Comparison of ENCODE assay signal across 28 cellular contexts in genomic region chr7:122588621-122589020, GRCh38.
DNase-seq lines count a peak whose midpoint lies in the region; ATAC-seq and TF ChIP-seq lines count a peak whose summit lies in the region.
"Had no signal": no experiment of that assay in that cellular context is flagged by ENCODE, and none has a peak within 500 bp of the region (broad histone marks: within the 10 kb centered on the region; RNA-seq: fewer than 3 reads in every experiment).

No MANE protein-coding gene starts in this region.

- no peaks in the 10 kb centered on the region for H3K36me3 Mint-ChIP-seq in T-helper 17 cell (ENCODE audit: low read depth)
- H3K36me3 Mint-ChIP-seq: activated naive CD8-positive, alpha-beta T cell treated with anti-CD3 and anti-CD28 coated beads for 36 hours; CD4-positive, CD25-positive, alpha-beta regulatory T cell; natural killer cell; stimulated activated effector memory CD8-positive, alpha-beta T cell treated with anti-CD3 and anti-CD28 coated beads, Interleukin-12 subunit alpha, Interleukin-12 subunit beta, amount 100 ng/mL, for 72 hours had no signal

- H3K4me3 Mint-ChIP-seq in T-helper 17 cell = no peak overlapping the region
- H3K4me3 Mint-ChIP-seq: activated naive CD8-positive, alpha-beta T cell treated with anti-CD3 and anti-CD28 coated beads for 36 hours; activated T-cell treated with anti-CD3 and anti-CD28 coated beads, Interleukin-2, amount 50 U/mL, for 24 hours; CD4-positive, CD25-positive, alpha-beta regulatory T cell; central memory CD8-positive, alpha-beta T cell; GM23338; natural killer cell; stimulated activated effector memory CD8-positive, alpha-beta T cell treated with anti-CD3 and anti-CD28 coated beads, Interleukin-12 subunit alpha, Interleukin-12 subunit beta, amount 100 ng/mL, for 72 hours had no signal

- no peak overlapping the region for H3K4me3 ChIP-seq in astrocyte of the spinal cord (ENCODE audit: low read depth, low read length)
- H3K4me3 ChIP-seq in fibroblast of mammary gland (ENCODE audit: control insufficient read depth, low read depth, low read length) = no peak overlapping the region
- H3K4me3 ChIP-seq: ascending aorta, GM23338, K562, lower lobe of right lung, SK-N-MC, upper lobe of left lung had no signal

- TF ChIP-seq CTCF in astrocyte of the spinal cord (IDR thresholded peaks at IDR 0.05; ENCODE audit: low read depth, low read length) = no peak
- TF ChIP-seq CTCF in fibroblast of mammary gland (conservative IDR thresholded peaks at IDR 0.05; ENCODE audit: control insufficient read depth, insufficient read depth, low read depth, low read length) = no peak

- no peak for ATAC-seq in HG02870 (IDR thresholded peaks at IDR 0.05; ENCODE audit: unreplicated experiment)
- ATAC-seq in T-helper 17 cell = no peak
- ATAC-seq: GM23338; K562; lower lobe of right lung; natural killer cell; stimulated activated effector memory CD8-positive, alpha-beta T cell treated with anti-CD3 and anti-CD28 coated beads, Interleukin-12 subunit alpha, Interleukin-12 subunit beta, amount 100 ng/mL, for 72 hours had no signal

- H3K27me3 Mint-ChIP-seq in T-helper 17 cell = no peaks in the 10 kb centered on the region
- H3K27me3 Mint-ChIP-seq: activated naive CD8-positive, alpha-beta T cell treated with anti-CD3 and anti-CD28 coated beads for 36 hours; activated T-cell treated with anti-CD3 and anti-CD28 coated beads, Interleukin-2, amount 50 U/mL, for 24 hours; CD4-positive, CD25-positive, alpha-beta regulatory T cell; central memory CD8-positive, alpha-beta T cell had no signal

- H3K9me3 ChIP-seq in T-helper 17 cell (ENCODE audit: control insufficient read depth, low read length, poor library complexity, severe bottlenecking) = no peaks in the 10 kb centered on the region
- H3K9me3 ChIP-seq: ascending aorta, lower lobe of right lung, upper lobe of left lung had no signal

- in situ Hi-C loops in astrocyte of the spinal cord (cut with HindIII; ENCODE audit: low sequenced_read_pairs) = no loop called here

- no peaks in the 10 kb centered on the region for H3K4me1 Mint-ChIP-seq in T-helper 17 cell
- H3K4me1 Mint-ChIP-seq: activated naive CD8-positive, alpha-beta T cell treated with anti-CD3 and anti-CD28 coated beads for 36 hours; CD4-positive, CD25-positive, alpha-beta regulatory T cell; central memory CD8-positive, alpha-beta T cell; natural killer cell; stimulated activated effector memory CD8-positive, alpha-beta T cell treated with anti-CD3 and anti-CD28 coated beads, Interleukin-12 subunit alpha, Interleukin-12 subunit beta, amount 100 ng/mL, for 72 hours had no signal

- DNase-seq in HS-5 (ENCODE audit: low read depth) (peak; percentile 29), astrocyte of the spinal cord (ENCODE audit: low read depth, low spot score) (peak; percentile 4), fibroblast of mammary gland (ENCODE audit: low read depth) (peak; percentile 90), stromal cell of bone marrow (ENCODE audit: low read depth) (peak; percentile 15), hippocampal formation (lab: John Stamatoyannopoulos, UW) (no peak), T-helper 17 cell (no peak)
- DNase-seq: activated gamma-delta T cell; activated naive CD8-positive, alpha-beta T cell treated with anti-CD3 and anti-CD28 coated beads for 36 hours; activated T-cell treated with anti-CD3 and anti-CD28 coated beads, Interleukin-2, amount 50 U/mL, for 24 hours; CD4-positive, CD25-positive, alpha-beta regulatory T cell; DND-41; foreskin fibroblast; lower lobe of right lung; natural killer cell; NCI-H1105; NCI-H1930; NCI-H526; nucleus accumbens; OCI-M1; T-helper 1 cell; upper lobe of left lung had no signal

- no peak overlapping the region for H3K27ac Mint-ChIP-seq in T-helper 17 cell
- H3K27ac Mint-ChIP-seq: activated naive CD8-positive, alpha-beta T cell treated with anti-CD3 and anti-CD28 coated beads for 36 hours; activated T-cell treated with anti-CD3 and anti-CD28 coated beads, Interleukin-2, amount 50 U/mL, for 24 hours; CD4-positive, CD25-positive, alpha-beta regulatory T cell; GM23338; natural killer cell; stimulated activated effector memory CD8-positive, alpha-beta T cell treated with anti-CD3 and anti-CD28 coated beads, Interleukin-12 subunit alpha, Interleukin-12 subunit beta, amount 100 ng/mL, for 72 hours had no signal

Comparison
In these comparisons a context has a peak if more than half of its experiments do, and no peak if none do; other contexts are left out.
1. DNase-seq: peak in HS-5 (single experiment), astrocyte of the spinal cord (single experiment), fibroblast of mammary gland (single experiment) and stromal cell of bone marrow (single experiment); none in hippocampal formation (0 of 2) and T-helper 17 cell (0 of 3).